In genomic region chr17:3048727-3049471, GRCh38 we compare ENCODE assay signal across 8 cellular contexts. TPM values are rescaled to one million over a fixed set of nuclear protein-coding genes. Genes with fewer than 3 reads are reported as not detected.
DNase-seq lines count a peak whose midpoint lies in the region; TF ChIP-seq lines count a peak whose summit lies in the region.

No MANE protein-coding gene starts in this region.

- H2BK20ac ChIP-seq in H9 (ENCODE audit: low read depth, low read length, poor library complexity, severe bottlenecking): no peak overlapping the region

- no peak overlapping the region for H3K4ac ChIP-seq in H9 (ENCODE audit: low read depth, low read length)

- no peak overlapping the region for H2AK5ac ChIP-seq in H9 (ENCODE audit: insufficient read length, low read length)

- H2BK15ac ChIP-seq in H9 (ENCODE audit: low read depth, low read length): no peak overlapping the region

- DNase-seq in ELR (ENCODE audit: low read depth) (peak; percentile 86), H9 (peak; percentile 100), MG63 (peak; percentile 96), SIG-M5 treated with dmso at 0.1 percent for 504 hours (lab: John Stamatoyannopoulos, UW; ENCODE audit: unreplicated experiment) (peak; percentile 97), germinal center (ENCODE audit: low spot score) (peak; percentile 93), substantia nigra (lab: John Stamatoyannopoulos, UW) (peak; percentile 68 to 100 (median 97))
- peak; percentile 97 for DNase-seq in activated naive CD4-positive, alpha-beta T cell treated with Interleukin-2 at 50 U/mL for 16 hours

- H3K79me2 ChIP-seq in H9 (ENCODE audit: insufficient read depth, low read length): no peaks in the 10 kb centered on the region

- H3K18ac ChIP-seq in H9 (ENCODE audit: insufficient read length, low read depth, low read length): peak overlapping the region; percentile 88

- peak overlapping the region; percentile 54 for H3K4me2 ChIP-seq in H9 (ENCODE audit: insufficient read depth, insufficient read length, low read length)

- no peaks in the 10 kb centered on the region for H3K79me1 ChIP-seq in H9 (ENCODE audit: insufficient read depth, low read depth, low read length, poor library complexity, severe bottlenecking)

- peaks cover 4 to 8% of the 10 kb centered on the region in 2 experiments; a peak in 2 of 4 replicates for H3K4me1 Mint-ChIP-seq in H9

- H3T11ph ChIP-seq in H9 (ENCODE audit: low read length): no peak overlapping the region

- H4K8ac ChIP-seq in H9 (replicated peaks; ENCODE audit: insufficient read length, low read depth, low read length): no peak overlapping the region

- no peaks in the 10 kb centered on the region for H3K23me2 ChIP-seq in H9 (ENCODE audit: insufficient read length, low read depth, low read length, poor library complexity, severe bottlenecking)

- H3K9me3 Mint-ChIP-seq in H9: peaks cover 14 to 16% of the 10 kb centered on the region in 2 experiments

- H3K56ac ChIP-seq in H9 (ENCODE audit: insufficient read length, low read depth, low read length): no peak overlapping the region

- H2BK5ac ChIP-seq in H9 (ENCODE audit: insufficient read length, low read length): no peak overlapping the region

- H3K27ac ChIP-seq in H9 (ENCODE audit: insufficient read length, low read depth, low read length): no peak overlapping the region
- H3K27ac ChIP-seq in neutrophil: peak overlapping the region; percentile 80
- peak overlapping the region; percentile 86 for H3K27ac ChIP-seq in substantia nigra (ENCODE audit: low read depth, low read length, poor library complexity, severe bottlenecking)

- no peaks in the 10 kb centered on the region for H3K4me1 ChIP-seq in H9 (ENCODE audit: insufficient read depth, low read length)
- peaks cover 8 to 11% of the 10 kb centered on the region in 2 experiments for H3K4me1 ChIP-seq in neutrophil (ENCODE audit: control insufficient read depth in 1 of 2, insufficient read depth in 1 of 2, low read depth in 1 of 2, low read length in 1 of 2)

- H3K27me3 ChIP-seq in H9 (ENCODE audit: insufficient read depth, low read length) (no peaks in the 10 kb centered on the region), MG63 (no peaks in the 10 kb centered on the region), neutrophil (no peaks in the 10 kb centered on the region)

- H2BK12ac ChIP-seq in H9 (ENCODE audit: insufficient read length, low read depth, low read length): no peak overlapping the region

- H4K91ac ChIP-seq in H9 (ENCODE audit: insufficient read length, low read depth, low read length): no peak overlapping the region

- H3K9me3 ChIP-seq in H9 (ENCODE audit: control insufficient read depth, low read depth, low read length) (no peaks in the 10 kb centered on the region), MG63 (no peaks in the 10 kb centered on the region), neutrophil (no peaks in the 10 kb centered on the region)

- peak overlapping the region; percentile 75 for H3K4me3 ChIP-seq in MG63
- H3K4me3 ChIP-seq in neutrophil (ENCODE audit: low read depth in 1 of 2, low read length in 1 of 2): peak overlapping the region; percentile 82 to 92

- H3K4me3 Mint-ChIP-seq in H9: peak overlapping the region; percentile 87 to 88

- H3K23ac ChIP-seq in H9 (ENCODE audit: insufficient read length, low read depth, low read length): no peak overlapping the region

- peak overlapping the region; percentile 50 for H2AFZ ChIP-seq in H9 (ENCODE audit: low read length)

- peak; percentile 87 for TF ChIP-seq CTCF in H9 (conservative IDR thresholded peaks at IDR 0.05)
- peak; percentile 91 for TF ChIP-seq CTCF in neutrophil (IDR thresholded peaks at IDR 0.05)

- H4K20me1 ChIP-seq in H9 (ENCODE audit: control insufficient read depth, insufficient read depth, insufficient read length): no peaks in the 10 kb centered on the region

- H2BK120ac ChIP-seq in H9 (ENCODE audit: low read depth, low read length, poor library complexity, severe bottlenecking): no peak overlapping the region

- peak overlapping the region; percentile 83 for H3K14ac ChIP-seq in H9 (ENCODE audit: insufficient read depth, low read length)

- no peaks in the 10 kb centered on the region; a peak in 2 of 7 replicates for H3K36me3 Mint-ChIP-seq in H9 (ENCODE audit: insufficient read depth in 1 of 3, low read depth in 3 of 3)

- no CpG with 5 or more reads among the region's 50 CpGs for WGBS in H9 (ENCODE audit: extremely low coverage, insufficient read length, low lambda C conversion rate)

- H3K27ac Mint-ChIP-seq in H9: peak overlapping the region; percentile 74 to 97 (median 92); a peak in 5 of 7 replicates

- H3K36me3 ChIP-seq in MG63 (no peaks in the 10 kb centered on the region), neutrophil (no peaks in the 10 kb centered on the region)

- H3K9ac ChIP-seq in H9 (ENCODE audit: extremely low read depth, insufficient read length, low read length): peak overlapping the region; percentile 53

- H3K27me3 Mint-ChIP-seq in H9 (ENCODE audit: low read depth): peaks cover 7% of the 10 kb centered on the region; the same call in 1 of the 2 replicates

- H4K5ac ChIP-seq in H9 (ENCODE audit: insufficient read length, low read depth, low read length): no peak overlapping the region

RNA-seq across cellular contexts. Expression of gene OR1D5, which starts 14.5 kb away (rescaled TPM):
- total RNA-seq in H9 (2021): not detected in 2 replicates
- total RNA-seq in MG63 (2014; rRNA removed; shearing (Covaris generic); ENCODE audit: low replicate concordance): not detected in 2 replicates

RNA-seq across cellular contexts. Expression of gene OR1D2, which starts 55.3 kb away (rescaled TPM):
- total RNA-seq in H9 (2021): not detected in 2 replicates
- not detected in 2 replicates for total RNA-seq in MG63 (2014; rRNA removed; shearing (Covaris generic); ENCODE audit: low replicate concordance)
